In the genomic region with DNA sequence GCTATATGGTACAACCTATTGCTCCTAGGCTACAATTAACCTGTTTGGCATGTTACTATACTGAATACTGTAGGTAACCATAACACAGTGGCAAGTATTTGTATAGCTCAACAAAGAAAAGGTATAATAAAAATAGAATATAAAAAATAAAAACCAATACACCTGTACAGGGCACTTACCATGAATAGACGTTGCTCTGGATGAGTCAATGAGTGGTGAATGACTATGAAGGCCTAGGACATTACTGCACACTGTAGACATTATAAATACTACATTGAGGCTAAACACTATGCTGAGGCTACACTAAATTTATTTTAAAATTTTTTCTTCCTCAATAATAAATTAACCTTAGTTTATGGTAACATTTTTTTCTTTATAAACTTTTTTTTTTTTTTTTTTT, we compare ENCODE assay signal across 27 cellular contexts.
"Had no signal": no experiment of that assay in that cellular context is flagged by ENCODE, and none has a peak within 500 bp of the region (broad histone marks: within the 10 kb centered on the region; RNA-seq: fewer than 3 reads in every experiment).

No MANE protein-coding gene starts in this region.

- H3K4me2 ChIP-seq: PC-9 had no signal

- H3K4me3 Mint-ChIP-seq: activated CD4-positive, alpha-beta T cell treated with anti-CD3 and anti-CD28 coated beads, Interleukin-2, amount 10 ng/mL, durations not matched to agents 24 days and 14 days; activated CD8-positive, alpha-beta memory T cell treated with anti-CD3 and anti-CD28 coated beads, Interleukin-2, amount 10 ng/mL, durations not matched to agents 7 days and 5 days; activated naive CD4-positive, alpha-beta T cell treated with anti-CD3 and anti-CD28 coated beads for 36 hours; activated naive CD8-positive, alpha-beta T cell; activated T-cell treated with anti-CD3 and anti-CD28 coated beads, Interleukin-2, amount 50 U/mL, for 24 hours; activated T-helper 1 cell treated with anti-CD3 and anti-CD28 coated beads, Interleukin-12 subunit alpha, Interleukin-12 subunit beta, Interleukin-2, Interleukin-4 antibody, amounts not matched to agents 30 ng/mL and 10 ng/mL and 1 ng/mL, durations not matched to agents 14 hours and 24 hours and 36 hours had no signal

- H3K9me3 ChIP-seq: adrenal gland had no signal

- H3K27ac ChIP-seq: adrenal gland, PC-9, SK-N-MC, VCaP had no signal

- H3K9me3 Mint-ChIP-seq: activated CD4-positive, alpha-beta T cell treated with anti-CD3 and anti-CD28 coated beads, Interleukin-2, amount 10 ng/mL, durations not matched to agents 24 days and 14 days; activated T-helper 1 cell treated with anti-CD3 and anti-CD28 coated beads, Interleukin-12 subunit alpha, Interleukin-12 subunit beta, Interleukin-2, Interleukin-4 antibody, amounts not matched to agents 30 ng/mL and 10 ng/mL and 1 ng/mL, durations not matched to agents 14 hours and 24 hours and 36 hours; T-cell had no signal

- DNase-seq: activated CD4-positive, alpha-beta T cell treated with anti-CD3 and anti-CD28 coated beads, Interleukin-2, amount 10 ng/mL, durations not matched to agents 24 days and 14 days; activated CD4-positive, alpha-beta T cell treated with anti-CD3 and anti-CD28 coated beads, Interleukin-2, amount 50 U/mL, for 48 hours; activated CD8-positive, alpha-beta memory T cell treated with anti-CD3 and anti-CD28 coated beads, Interleukin-2, amount 10 ng/mL, durations not matched to agents 7 days and 5 days; activated gamma-delta T cell; activated naive CD4-positive, alpha-beta T cell treated with anti-CD3 and anti-CD28 coated beads for 36 hours; activated T-cell treated with anti-CD3 and anti-CD28 coated beads, Interleukin-2, amount 50 U/mL, for 24 hours; adrenal gland; anterior cingulate cortex; cerebellar nuclear complex; Kasumi-1; KBM-7; NCI-H1105 treated with DMSO at 0.1 percent for 48 hours; NCI-H1436 treated with DMSO at 0.1 percent for 48 hours; NCI-H187 treated with DMSO at 0.1 percent for 48 hours; NCI-H2107; NCI-H2171 treated with DMSO at 0.1 percent for 48 hours; NCI-H226; NCI-H510A; NCI-H526 treated with DMSO at 0.1 percent for 48 hours; PC-9; T-cell; T-helper 2 cell; T1000 had no signal

- H3K27ac Mint-ChIP-seq: activated CD8-positive, alpha-beta memory T cell treated with anti-CD3 and anti-CD28 coated beads, Interleukin-2, amount 10 ng/mL, durations not matched to agents 7 days and 5 days; activated naive CD4-positive, alpha-beta T cell treated with anti-CD3 and anti-CD28 coated beads for 36 hours; activated T-cell treated with anti-CD3 and anti-CD28 coated beads, Interleukin-2, amount 50 U/mL, for 24 hours; activated T-helper 1 cell treated with anti-CD3 and anti-CD28 coated beads, Interleukin-12 subunit alpha, Interleukin-12 subunit beta, Interleukin-2, Interleukin-4 antibody, amounts not matched to agents 30 ng/mL and 10 ng/mL and 1 ng/mL, durations not matched to agents 14 hours and 24 hours and 36 hours had no signal

- H3K4me3 ChIP-seq: adrenal gland, PC-9, SK-N-MC had no signal

- ATAC-seq: activated CD8-positive, alpha-beta memory T cell treated with anti-CD3 and anti-CD28 coated beads, Interleukin-2, amount 10 ng/mL, durations not matched to agents 7 days and 5 days; T-cell had no signal

- H3K36me3 ChIP-seq: adrenal gland had no signal

- H2AFZ ChIP-seq: PC-9 had no signal

- H3K27me3 Mint-ChIP-seq: activated CD4-positive, alpha-beta T cell treated with anti-CD3 and anti-CD28 coated beads, Interleukin-2, amount 10 ng/mL, durations not matched to agents 24 days and 14 days; activated CD8-positive, alpha-beta memory T cell treated with anti-CD3 and anti-CD28 coated beads, Interleukin-2, amount 10 ng/mL, durations not matched to agents 7 days and 5 days; activated naive CD8-positive, alpha-beta T cell; activated T-cell treated with anti-CD3 and anti-CD28 coated beads, Interleukin-2, amount 50 U/mL, for 24 hours; T-cell had no signal

- H3K27me3 ChIP-seq: adrenal gland had no signal
